In the genomic region with DNA sequence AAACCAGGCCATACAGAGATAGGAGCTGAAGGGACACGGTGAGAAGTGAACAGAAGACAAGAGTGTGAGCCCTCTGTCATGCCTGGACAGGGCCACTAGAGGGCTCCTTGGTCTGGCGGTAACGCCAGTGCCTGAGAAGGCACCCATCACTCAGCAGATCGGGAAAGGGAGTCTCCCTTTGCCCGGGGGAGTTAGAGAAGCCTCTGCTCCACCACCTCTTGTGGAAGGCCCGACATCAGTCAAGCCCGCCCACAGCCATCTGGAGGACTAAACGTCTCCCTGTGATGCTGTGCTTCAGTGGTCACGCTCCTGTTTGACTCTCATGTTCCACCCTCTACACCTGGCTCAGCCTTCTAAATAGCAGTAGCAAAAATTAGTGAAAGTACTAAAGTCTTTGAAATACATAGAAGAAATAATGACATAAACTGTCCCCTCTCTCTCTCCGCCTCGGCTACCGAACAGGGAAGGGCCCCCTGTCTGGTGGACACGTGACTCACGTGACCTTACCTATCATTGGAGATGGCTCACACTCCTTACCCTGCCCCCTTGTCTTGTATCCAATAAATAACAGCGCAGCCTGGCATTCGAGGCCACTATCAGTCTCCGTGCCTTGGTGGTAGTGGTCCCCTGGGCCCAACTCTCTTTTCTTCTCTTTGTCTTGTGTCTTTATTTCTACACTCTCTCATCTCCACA, we compare ENCODE assay signal across 8 cellular contexts.
DNase-seq lines count a peak whose midpoint lies in the region; ATAC-seq and TF ChIP-seq lines count a peak whose summit lies in the region.

No MANE protein-coding gene starts in this region.

- DNase-seq in Ammon's horn (ENCODE audit: low spot score) (peak; percentile 25), HAP-1 (ENCODE audit: low spot score in 2 of 2) (peak; percentile 58 to 73), Peyer's patch (peak; percentile 52 to 86 (median 59)), activated T-helper 1 cell treated with Interleukin-2 at 50 U/mL for 16 hours (ENCODE audit: low read depth) (peak; percentile 39), retinal pigment epithelial cell (ENCODE audit: low read depth) (peak; percentile 5), ovary (no peak)

- no peak overlapping the region for H3K4me3 ChIP-seq in HAP-1
- H3K4me3 ChIP-seq in Peyer's patch: no peak overlapping the region
- no peak overlapping the region for H3K4me3 ChIP-seq in gastroesophageal sphincter
- no peak overlapping the region for H3K4me3 ChIP-seq in retinal pigment epithelial cell (ENCODE audit: low read length)
- no peak overlapping the region for H3K4me3 ChIP-seq in ovary

- TF ChIP-seq EP300 in gastroesophageal sphincter (IDR thresholded peaks at IDR 0.05) (no peak), ovary (IDR thresholded peaks at IDR 0.05) (no peak)

- TF ChIP-seq CTCF in Peyer's patch (IDR thresholded peaks at IDR 0.05) (peak; percentile 57 to 85 (median 66)), gastroesophageal sphincter (IDR thresholded peaks at IDR 0.05) (peak; percentile 52 to 69 (median 58)), retinal pigment epithelial cell (conservative IDR thresholded peaks at IDR 0.05; ENCODE audit: low read depth, low read length) (peak; percentile 90), ovary (IDR thresholded peaks at IDR 0.05) (peak in 1 of 3 donors; percentile 17)

- H3K27me3 ChIP-seq in HAP-1 (ENCODE audit: low read depth): peaks cover 15% of the 10 kb centered on the region
- H3K27me3 ChIP-seq in Peyer's patch: no peaks in the 10 kb centered on the region
- H3K27me3 ChIP-seq in gastroesophageal sphincter: peaks cover 65% of the 10 kb centered on the region
- no peaks in the 10 kb centered on the region for H3K27me3 ChIP-seq in ovary

- H3K9me3 ChIP-seq in HAP-1 (0 out of 2 replicates have a peak, but pooled peaks cover 2% of the 10 kb centered on the region), Peyer's patch (peaks cover 0 to 6% (median 0%) of the 10 kb centered on the region in 4 donors), gastroesophageal sphincter (peaks cover 0 to 18% (median 0%) of the 10 kb centered on the region in 3 donors), ovary (peaks cover 0 to 2% of the 10 kb centered on the region in 2 donors)

- WGBS in gastroesophageal sphincter (ENCODE audit: low coverage in 1 of 2), 2 donors: 6 to 32% methylated on average over 5 to 17 of the region's 17 CpGs
- 25 to 34% (median 29%) methylated on average over 17 of the region's 17 CpGs for WGBS in ovary, 3 donors

- no peak overlapping the region for H3K27ac ChIP-seq in Peyer's patch
- no peak overlapping the region for H3K27ac ChIP-seq in gastroesophageal sphincter
- no peak overlapping the region for H3K27ac ChIP-seq in ovary

- no peak for TF ChIP-seq POLR2A in Peyer's patch (IDR thresholded peaks at IDR 0.05)
- no peak for TF ChIP-seq POLR2A in gastroesophageal sphincter (IDR thresholded peaks at IDR 0.05)
- TF ChIP-seq POLR2A in ovary (IDR thresholded peaks at IDR 0.05): no peak

- no peaks in the 10 kb centered on the region for H3K36me3 ChIP-seq in HAP-1 (replicated peaks)
- H3K36me3 ChIP-seq in Peyer's patch: no peaks in the 10 kb centered on the region
- H3K36me3 ChIP-seq in gastroesophageal sphincter: no peaks in the 10 kb centered on the region
- H3K36me3 ChIP-seq in ovary: no peaks in the 10 kb centered on the region

- intact Hi-C loops in ovary (cut with DNase I): no loop called here

- no peaks in the 10 kb centered on the region for H3K4me1 ChIP-seq in HAP-1
- H3K4me1 ChIP-seq in Peyer's patch: no peaks in the 10 kb centered on the region
- H3K4me1 ChIP-seq in gastroesophageal sphincter: no peaks in the 10 kb centered on the region
- H3K4me1 ChIP-seq in ovary (ENCODE audit: insufficient read depth): no peaks in the 10 kb centered on the region

- ATAC-seq in gastroesophageal sphincter: no peak
- ATAC-seq in HG02884 (IDR thresholded peaks at IDR 0.05; ENCODE audit: unreplicated experiment): no peak

- in situ Hi-C loops in HAP-1 (cut with MboI; ENCODE audit: low sequenced_read_pairs): no loop called here

Comparison
In these comparisons a context has a peak if more than half of its experiments do, and no peak if none do; other contexts are left out.
1. DNase-seq: peak in Ammon's horn (single experiment), HAP-1 (2 of 2), Peyer's patch (3 of 3), activated T-helper 1 cell treated with Interleukin-2 at 50 U/mL for 16 hours (single experiment) and retinal pigment epithelial cell (single experiment); none in ovary (0 of 5).